10 cellular contexts compared by ENCODE assay signal in genomic region chr16:79595916-79596450, GRCh38. TPM values are rescaled to one million over a fixed set of nuclear protein-coding genes. Genes with fewer than 3 reads are reported as not detected.
DNase-seq lines count a peak whose midpoint lies in the region; ATAC-seq, FAIRE-seq and TF ChIP-seq lines count a peak whose summit lies in the region.
"Had no signal": no experiment of that assay in that cellular context is flagged by ENCODE, and none has a peak within 500 bp of the region (broad histone marks: within the 10 kb centered on the region; RNA-seq: fewer than 3 reads in every experiment).

No MANE protein-coding gene starts in this region.

- peaks cover 56% of the 10 kb centered on the region for H3K27me3 Mint-ChIP-seq in activated naive CD8-positive, alpha-beta T cell treated with anti-CD3 and anti-CD28 coated beads, Interleukin-2, amount 50 U/mL, for 24 hours

- H3K4me3 ChIP-seq in MM.1S (ENCODE audit: low read length) (peak overlapping the region; percentile 79), keratinocyte (ENCODE audit: control insufficient read depth in 2 of 3, extremely low read depth in 1 of 3, insufficient read depth in 2 of 3, low read depth in 1 of 3, low read length in 3 of 3) (peak overlapping the region; percentile 21 to 73 (median 62)), skeletal muscle satellite cell (ENCODE audit: low read length) (peak overlapping the region; percentile 58)

- H3K9me1 ChIP-seq in keratinocyte (ENCODE audit: control insufficient read depth, extremely low read depth, insufficient read depth, low read length): no peaks in the 10 kb centered on the region

- H3K4me1 ChIP-seq in MM.1S (ENCODE audit: low read length) (no peaks in the 10 kb centered on the region), keratinocyte (ENCODE audit: control insufficient read depth, extremely low read depth, insufficient read depth, low read length) (peaks cover 13% of the 10 kb centered on the region), skeletal muscle satellite cell (ENCODE audit: control insufficient read depth, insufficient read depth, low read length) (peaks cover 11% of the 10 kb centered on the region)

- H3K9ac ChIP-seq in MM.1S (ENCODE audit: low read length) (peak overlapping the region; percentile 88; the same call in 1 of the 2 replicates), keratinocyte (ENCODE audit: control insufficient read depth, extremely low read depth, insufficient read depth, low read length) (no peak overlapping the region), skeletal muscle satellite cell (ENCODE audit: low read depth, low read length) (peak overlapping the region; percentile 52)

- DNase-seq in MM.1S (peak; percentile 11), keratinocyte (ENCODE audit: low read depth, low spot score) (no peak), activated gamma-delta T cell (lab: John Stamatoyannopoulos, UW) (no peak), NCI-H446 treated with DMSO at 0.1 percent for 48 hours (lab: John Stamatoyannopoulos, UW) (no peak), NCI-H2196 treated with DMSO at 0.1 percent for 48 hours (lab: John Stamatoyannopoulos, UW; ENCODE audit: unreplicated experiment) (no peak), NCI-H1092 treated with DMSO at 0.1 percent for 48 hours (lab: John Stamatoyannopoulos, UW) (no peak)
- no peak for DNase-seq in activated naive CD8-positive, alpha-beta T cell treated with anti-CD3 and anti-CD28 coated beads, Interleukin-2, amount 50 U/mL, for 24 hours
- DNase-seq: stimulated activated CD4-positive, alpha-beta T cell treated with anti-CD3 and anti-CD28 coated beads, Interleukin-12 subunit alpha, Interleukin-12 subunit beta, amount 100 ng/mL, for 4 hours had no signal

- H3K27ac ChIP-seq in MM.1S (ENCODE audit: low read length): peak overlapping the region; percentile 79; the same call in 1 of the 2 replicates
- H3K27ac ChIP-seq in keratinocyte (ENCODE audit: control insufficient read depth, insufficient read depth, low read length): no peak overlapping the region

- H3F3A ChIP-seq in MM.1S (ENCODE audit: insufficient read depth, low read length): peaks cover 57% of the 10 kb centered on the region

- H3K4me3 Mint-ChIP-seq in activated naive CD8-positive, alpha-beta T cell treated with anti-CD3 and anti-CD28 coated beads, Interleukin-2, amount 50 U/mL, for 24 hours: peak overlapping the region; percentile 69

- H3K9me3 Mint-ChIP-seq in activated naive CD8-positive, alpha-beta T cell treated with anti-CD3 and anti-CD28 coated beads, Interleukin-2, amount 50 U/mL, for 24 hours: no peaks in the 10 kb centered on the region

- no peak for ATAC-seq in activated naive CD8-positive, alpha-beta T cell treated with anti-CD3 and anti-CD28 coated beads, Interleukin-2, amount 50 U/mL, for 24 hours

- FAIRE-seq in keratinocyte (lab: Jason Lieb, UNC): peak; percentile 41

- H3K27me3 ChIP-seq in MM.1S (replicated peaks; ENCODE audit: insufficient read depth, low read length): no peaks in the 10 kb centered on the region
- no peaks in the 10 kb centered on the region for H3K27me3 ChIP-seq in keratinocyte (ENCODE audit: control insufficient read depth, extremely low read depth, insufficient read depth, low read length)
- peaks cover 21% of the 10 kb centered on the region for H3K27me3 ChIP-seq in skeletal muscle satellite cell (ENCODE audit: control insufficient read depth, insufficient read depth, low read length)

- H2AFZ ChIP-seq in MM.1S (ENCODE audit: low read length) (no peak overlapping the region), keratinocyte (ENCODE audit: control insufficient read depth, low read length) (no peak overlapping the region)

- H3K36me3 Mint-ChIP-seq in activated naive CD8-positive, alpha-beta T cell treated with anti-CD3 and anti-CD28 coated beads, Interleukin-2, amount 50 U/mL, for 24 hours (ENCODE audit: low read depth): peaks cover 10% of the 10 kb centered on the region

- dilution Hi-C loops in keratinocyte (cut with MboI; ENCODE audit: extremely low pct_ligation_motif_present, low sequenced_read_pairs): no loop called here

- H3K79me2 ChIP-seq in MM.1S (ENCODE audit: low read length) (peaks cover 44% of the 10 kb centered on the region), keratinocyte (ENCODE audit: control insufficient read depth, insufficient read depth, low read length) (peaks cover 25% of the 10 kb centered on the region)

- H3K4me2 ChIP-seq in MM.1S (ENCODE audit: low read depth, low read length) (peak overlapping the region; percentile 51), keratinocyte (ENCODE audit: control insufficient read depth, extremely low read depth, insufficient read depth, low read depth, low read length) (peak overlapping the region; percentile 43), skeletal muscle satellite cell (ENCODE audit: low read length) (peak overlapping the region; percentile 51)

- H3K9me2 ChIP-seq in MM.1S (replicated peaks; ENCODE audit: insufficient read depth, low read length): no peaks in the 10 kb centered on the region

- H3K27ac Mint-ChIP-seq in activated naive CD8-positive, alpha-beta T cell treated with anti-CD3 and anti-CD28 coated beads, Interleukin-2, amount 50 U/mL, for 24 hours: peak overlapping the region; percentile 6

- H3K36me3 ChIP-seq in MM.1S (replicated peaks; ENCODE audit: insufficient read depth, low read length) (0 out of 2 replicates have a peak, but pooled peaks cover 7% of the 10 kb centered on the region), keratinocyte (ENCODE audit: control insufficient read depth in 2 of 2, extremely low read depth in 1 of 2, insufficient read depth in 2 of 2, low read length in 2 of 2) (no peaks in the 10 kb centered on the region), skeletal muscle satellite cell (ENCODE audit: insufficient read depth, low read length) (no peaks in the 10 kb centered on the region)

- peaks cover 20% of the 10 kb centered on the region for H3K4me1 Mint-ChIP-seq in activated naive CD8-positive, alpha-beta T cell treated with anti-CD3 and anti-CD28 coated beads, Interleukin-2, amount 50 U/mL, for 24 hours

- H4K20me1 ChIP-seq in MM.1S (ENCODE audit: insufficient read depth, low read length): 0 out of 2 replicates have a peak, but pooled peaks cover 4% of the 10 kb centered on the region
- H4K20me1 ChIP-seq in keratinocyte (ENCODE audit: control insufficient read depth, extremely low read depth, insufficient read depth, low read length): no peaks in the 10 kb centered on the region

- TF ChIP-seq CTCF in MM.1S (IDR thresholded peaks at IDR 0.05; ENCODE audit: low read length) (no peak), keratinocyte (optimal IDR thresholded peaks at IDR 0.05 in 1 of 3, IDR thresholded peaks at IDR 0.05 in 1 of 3, conservative IDR thresholded peaks at IDR 0.05 in 1 of 3; ENCODE audit: extremely low read depth in 1 of 3, insufficient read depth in 2 of 3, low read length in 3 of 3) (no peak)

- no peaks in the 10 kb centered on the region for H3K9me3 ChIP-seq in MM.1S (replicated peaks; ENCODE audit: insufficient read depth, low read length)
- H3K9me3 ChIP-seq in keratinocyte (ENCODE audit: control insufficient read depth, low read depth, low read length): no peaks in the 10 kb centered on the region
- no peaks in the 10 kb centered on the region for H3K9me3 ChIP-seq in skeletal muscle satellite cell (replicated peaks; ENCODE audit: low read length)

RNA-seq across cellular contexts. Expression of gene MAF, which starts 4.6 kb away (rescaled TPM):
- polyA plus RNA-seq in keratinocyte: 5.7 to 12.3 TPM (median 8.2 TPM) in 3 replicates
- polyA plus RNA-seq in keratinocyte (2011; ENCODE audit: low read depth): 8.3 TPM
- 4.4 and 5.1 TPM in 2 replicates for polyA plus RNA-seq in keratinocyte (2011; cell fraction: cytosol; rRNA removed)
- polyA plus RNA-seq in keratinocyte (2011; cell fraction: nucleus; rRNA removed): 9.2 and 10.6 TPM in 2 replicates
- 9.6 and 15.6 TPM in 2 replicates for polyA plus RNA-seq in keratinocyte (2012; ENCODE audit: low replicate concordance)
- polyA minus RNA-seq in keratinocyte: 2.7 to 5.0 TPM (median 3.3 TPM) in 3 replicates
- 17.8 TPM for polyA minus RNA-seq in keratinocyte (2011; cell fraction: cytosol; rRNA and poly(A)+ RNA removed)
- polyA minus RNA-seq in keratinocyte (2011; cell fraction: nucleus; rRNA and poly(A)+ RNA removed): 10.4 and 11.7 TPM in 2 replicates
- total RNA-seq in skeletal muscle satellite cell (2012; rRNA removed): 0.87 and 1.5 TPM in 2 replicates
- total RNA-seq: G401 had no signal
